ENCODE assay signal across 8 cellular contexts in the genomic region with DNA sequence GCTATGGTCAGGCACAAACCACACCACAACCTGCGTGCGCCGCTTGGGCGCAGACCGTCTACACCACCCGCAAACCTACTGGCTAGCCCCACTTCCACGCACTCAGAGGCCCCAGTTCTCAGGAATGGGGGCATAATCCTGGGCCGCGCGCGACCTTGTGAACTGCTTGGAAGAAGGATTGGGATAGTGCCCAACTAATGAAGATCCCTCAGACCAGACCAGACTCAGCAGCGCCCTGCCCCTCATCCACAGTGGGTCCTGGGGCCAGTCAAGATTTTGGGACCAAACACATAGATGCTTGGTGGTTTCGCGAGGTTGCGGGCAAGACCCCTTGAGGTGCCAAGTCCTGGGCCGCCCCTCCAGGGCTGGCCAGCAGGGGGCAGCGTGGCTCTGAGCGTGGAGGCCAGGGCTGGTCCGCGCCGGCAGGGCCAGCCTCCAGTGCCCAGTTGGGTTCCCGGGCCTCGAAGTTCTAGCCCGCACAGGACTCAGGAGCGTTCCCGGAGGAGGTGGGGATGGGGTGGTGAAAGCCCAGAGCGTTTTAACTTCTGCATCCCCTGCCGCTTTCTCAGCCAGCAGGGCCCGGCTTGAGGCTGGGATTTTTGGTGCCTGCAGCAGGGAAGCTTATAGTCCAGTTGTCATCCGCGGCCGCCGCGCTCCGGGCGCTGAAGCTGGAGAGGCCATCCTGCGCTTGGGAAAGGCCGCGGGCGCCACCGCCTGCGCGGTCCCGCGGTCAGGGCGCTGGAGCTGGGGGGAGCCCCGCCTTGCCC. TPM values are rescaled to one million over a fixed set of nuclear protein-coding genes. Genes with fewer than 3 reads are reported as not detected.
DNase-seq lines count a peak whose midpoint lies in the region; TF ChIP-seq lines count a peak whose summit lies in the region.

No MANE protein-coding gene starts in this region.

- peak overlapping the region; percentile 61 for H3K9ac ChIP-seq in NT2/D1 (ENCODE audit: insufficient read length, low read depth)
- H3K9ac ChIP-seq in iPS-20b (ENCODE audit: low read depth, low read length): no peak overlapping the region
- no peak overlapping the region for H3K9ac ChIP-seq in skeletal muscle satellite cell (ENCODE audit: low read depth, low read length)

- in situ Hi-C loops in astrocyte of the cerebellum (cut with HindIII; ENCODE audit: low sequenced_read_pairs): loop anchor here (25.0 kb wide), 3 partner anchors 312 to 613 kb away; no protein-coding TSS in a partner anchor

- POLR2A ChIA-PET in GM10248 (lab: Yijun Ruan, JAX): no interaction called here

- H3K27ac ChIP-seq in iPS-20b (ENCODE audit: low read length): no peak overlapping the region

- DNase-seq in GM10248 (ENCODE audit: extremely low spot score) (peak; percentile 73), NT2/D1 (ENCODE audit: low read depth, low spot score) (peak; percentile 61), astrocyte of the cerebellum (ENCODE audit: low read depth) (no peak), GM19238 (ENCODE audit: insufficient read length, low spot score) (no peak), NCI-H2029 (lab: John Stamatoyannopoulos, UW) (no peak), DMS153 treated with DMSO at 0.1 percent for 48 hours (lab: John Stamatoyannopoulos, UW; ENCODE audit: unreplicated experiment) (no peak)

- peak; percentile 88 for TF ChIP-seq CTCF in GM10248 (IDR thresholded peaks at IDR 0.05; ENCODE audit: control extremely low read depth, extremely low read depth, low read depth, missing control alignments)
- peak; percentile 74 for TF ChIP-seq CTCF in astrocyte of the cerebellum (IDR thresholded peaks at IDR 0.05; ENCODE audit: low read depth, low read length, missing control alignments)

- no peaks in the 10 kb centered on the region for H3K9me3 ChIP-seq in NT2/D1 (ENCODE audit: insufficient read depth, low read length)
- peaks cover 4% of the 10 kb centered on the region; the same call in 1 of the 2 replicates for H3K9me3 ChIP-seq in iPS-20b (ENCODE audit: insufficient read depth, low read depth, low read length)
- no peaks in the 10 kb centered on the region for H3K9me3 ChIP-seq in skeletal muscle satellite cell (replicated peaks; ENCODE audit: low read length)

- H3K36me3 ChIP-seq in NT2/D1 (ENCODE audit: insufficient read depth, insufficient read length, low read length) (peaks cover 3% of the 10 kb centered on the region), iPS-20b (ENCODE audit: insufficient read depth, low read depth, low read length) (no peaks in the 10 kb centered on the region), skeletal muscle satellite cell (ENCODE audit: insufficient read depth, low read length) (peaks cover 24% of the 10 kb centered on the region)

- no peaks in the 10 kb centered on the region for H3K4me1 ChIP-seq in NT2/D1 (ENCODE audit: insufficient read depth, insufficient read length)
- H3K4me1 ChIP-seq in iPS-20b (ENCODE audit: insufficient read depth, low read length): peaks cover 2% of the 10 kb centered on the region
- peaks cover 6% of the 10 kb centered on the region for H3K4me1 ChIP-seq in skeletal muscle satellite cell (ENCODE audit: control insufficient read depth, insufficient read depth, low read length)

- H3K4me3 ChIP-seq in NT2/D1 (ENCODE audit: insufficient read length, low read depth): peak overlapping the region; percentile 28
- peak overlapping the region; percentile 16 for H3K4me3 ChIP-seq in astrocyte of the cerebellum (ENCODE audit: low read depth, low read length)
- peak overlapping the region; percentile 58; the same call in 1 of the 2 replicates for H3K4me3 ChIP-seq in iPS-20b (ENCODE audit: low read length)
- no peak overlapping the region for H3K4me3 ChIP-seq in skeletal muscle satellite cell (ENCODE audit: low read length)

- peaks cover 69% of the 10 kb centered on the region for H3K27me3 ChIP-seq in NT2/D1 (ENCODE audit: insufficient read depth, insufficient read length)
- H3K27me3 ChIP-seq in iPS-20b (ENCODE audit: insufficient read depth, low read length): peaks cover 76% of the 10 kb centered on the region
- H3K27me3 ChIP-seq in skeletal muscle satellite cell (ENCODE audit: control insufficient read depth, insufficient read depth, low read length): no peaks in the 10 kb centered on the region

- CTCF ChIA-PET in GM10248 (lab: Yijun Ruan, JAX): interaction anchor here (0.6 to 3.6 kb wide), 12 partner anchors 9 to 606 kb away, joined by 3 to 17 read pairs (median 4); a partner anchor contains a TSS

- peak overlapping the region; percentile 41 for H3K4me2 ChIP-seq in skeletal muscle satellite cell (ENCODE audit: low read length)

RNA-seq across cellular contexts. Expression of a gene that starts 8.3 kb away (rescaled TPM):
- total RNA-seq in skeletal muscle satellite cell (2012; rRNA removed): 7.9 and 24.7 TPM in 2 replicates

Comparison
In these comparisons a context has a peak if more than half of its experiments do, and no peak if none do; other contexts are left out.
1. DNase-seq: peak in GM10248 (single experiment) and NT2/D1 (single experiment); none in astrocyte of the cerebellum (single experiment), GM19238 (single experiment), NCI-H2029 (single experiment) and DMS153 treated with DMSO at 0.1 percent for 48 hours (single experiment).